ENCODE assay signal across 17 cellular contexts in genomic region chr3:45515999-45516804, GRCh38.
A peak's percentile ranks its signal among the peaks of the same experiment; 100 is the strongest.
DNase-seq lines count a peak whose midpoint lies in the region; ATAC-seq and TF ChIP-seq lines count a peak whose summit lies in the region.
"Had no signal": no experiment of that assay in that cellular context is flagged by ENCODE, and none has a peak within 500 bp of the region (broad histone marks: within the 10 kb centered on the region; RNA-seq: fewer than 3 reads in every experiment).

No MANE protein-coding gene starts in this region.

- no peaks in the 10 kb centered on the region for H3K27me3 Mint-ChIP-seq in dendritic cell treated with granulocyte-macrophage colony-stimulating factor and Interleukin-4, amounts not matched to agents 40 ng/mL and 50 ng/mL, for 4 days

- H3K27ac Mint-ChIP-seq in dendritic cell treated with granulocyte-macrophage colony-stimulating factor and Interleukin-4, amounts not matched to agents 40 ng/mL and 50 ng/mL, for 4 days = peak overlapping the region; percentile 25

- no peaks in the 10 kb centered on the region for H3K9me3 ChIP-seq in heart left ventricle
- no peaks in the 10 kb centered on the region for H3K9me3 ChIP-seq in right atrium auricular region
- H3K9me3 ChIP-seq in lung (ENCODE audit: control insufficient read depth in 2 of 2, insufficient read depth in 1 of 2, low read length in 1 of 2) = no peaks in the 10 kb centered on the region
- no peaks in the 10 kb centered on the region for H3K9me3 ChIP-seq in skeletal muscle tissue (ENCODE audit: control insufficient read depth in 3 of 3, low read length in 3 of 3)
- H3K9me3 ChIP-seq: Caco-2, HAP-1 had no signal

- peaks cover 21% of the 10 kb centered on the region for H3K4me1 Mint-ChIP-seq in dendritic cell treated with granulocyte-macrophage colony-stimulating factor and Interleukin-4, amounts not matched to agents 40 ng/mL and 50 ng/mL, for 4 days (ENCODE audit: low read depth)

- DNase-seq in heart left ventricle (no peak), right atrium auricular region (ENCODE audit: low spot score) (no peak), lung (ENCODE audit: low spot score) (no peak), hippocampal formation (lab: John Stamatoyannopoulos, UW) (no peak), NCI-H2196 treated with DMSO at 0.1 percent for 48 hours (lab: John Stamatoyannopoulos, UW; ENCODE audit: unreplicated experiment) (no peak)
- no peak for DNase-seq in activated naive CD4-positive, alpha-beta T cell treated with anti-CD3 and anti-CD28 coated beads, Interleukin-2, amount 50 U/mL, for 16 hours
- DNase-seq: Caco-2, DMS79, MV-4-11, NCI-H1417 treated with DMSO at 0.1 percent for 48 hours, NCI-H345, NCI-H526 treated with DMSO at 0.1 percent for 48 hours had no signal

- no peaks in the 10 kb centered on the region for H3K9me3 Mint-ChIP-seq in dendritic cell treated with granulocyte-macrophage colony-stimulating factor and Interleukin-4, amounts not matched to agents 40 ng/mL and 50 ng/mL, for 4 days
- H3K9me3 Mint-ChIP-seq: CD14-positive monocyte had no signal

- H3K4me3 Mint-ChIP-seq in dendritic cell treated with granulocyte-macrophage colony-stimulating factor and Interleukin-4, amounts not matched to agents 40 ng/mL and 50 ng/mL, for 4 days = no peak overlapping the region
- H3K4me3 Mint-ChIP-seq: CD14-positive monocyte had no signal

- no peak overlapping the region for H3K4me3 ChIP-seq in heart left ventricle
- H3K4me3 ChIP-seq in right atrium auricular region = no peak overlapping the region
- no peak overlapping the region for H3K4me3 ChIP-seq in lung
- H3K4me3 ChIP-seq in skeletal muscle tissue (ENCODE audit: low read length in 3 of 3) = no peak overlapping the region
- H3K4me3 ChIP-seq: GM12878, HAP-1 had no signal

- peaks cover 0 to 77% (median 54%) of the 10 kb centered on the region in 9 donors for H3K36me3 ChIP-seq in heart left ventricle
- H3K36me3 ChIP-seq in right atrium auricular region = peaks cover 20% of the 10 kb centered on the region
- H3K36me3 ChIP-seq in lung (ENCODE audit: control insufficient read depth in 2 of 2, insufficient read depth in 2 of 2, low read length in 2 of 2) = peaks cover 12% of the 10 kb centered on the region in 2 donors
- H3K36me3 ChIP-seq in skeletal muscle tissue (ENCODE audit: control insufficient read depth in 3 of 3, insufficient read depth in 3 of 3, low read length in 3 of 3) = peaks cover 26 to 37% (median 33%) of the 10 kb centered on the region in 3 donors

- ATAC-seq in heart left ventricle (peak in 3 of 4 donors; percentile 19 to 70 (median 23)), lung (ENCODE audit: insufficient read depth, low FRiP score) (peak; percentile 49)
- ATAC-seq: GM12878 had no signal

- intact Hi-C loops in heart left ventricle (cut with DNase I) = loop anchor here in 4 of 10 donors (5.0 to 10.0 kb wide), 3 partner anchors 76 to 319 kb away; partner anchors contain the start of gene LIMD1 (in 3 of the 4)
- intact Hi-C loops in dendritic cell treated with granulocyte-macrophage colony-stimulating factor and Interleukin-4, amounts not matched to agents 40 ng/mL and 50 ng/mL, for 4 days (cut with micrococcal nuclease) = loop anchor here (10.0 kb wide), 1 partner anchor 79 kb away; the partner anchor contains the start of gene LIMD1

- WGBS in heart left ventricle, 4 donors = 65 to 78% (median 72%) methylated on average over 14 of the region's 14 CpGs
- 64 to 70% methylated on average over 14 of the region's 14 CpGs for WGBS in lung, 2 donors

- no peak for TF ChIP-seq CTCF in heart left ventricle (IDR thresholded peaks at IDR 0.05)
- TF ChIP-seq CTCF in right atrium auricular region (IDR thresholded peaks at IDR 0.05) = no peak
- no peak for TF ChIP-seq CTCF in lung (IDR thresholded peaks at IDR 0.05; ENCODE audit: control extremely low read depth, extremely low read depth)

- H3K27me3 ChIP-seq in heart left ventricle (no peaks in the 10 kb centered on the region), right atrium auricular region (no peaks in the 10 kb centered on the region), lung (ENCODE audit: control insufficient read depth, insufficient read depth) (no peaks in the 10 kb centered on the region), skeletal muscle tissue (ENCODE audit: control insufficient read depth in 3 of 3, insufficient read depth in 3 of 3, low read length in 3 of 3) (no peaks in the 10 kb centered on the region)

- TF ChIP-seq POLR2A in heart left ventricle (IDR thresholded peaks at IDR 0.05) = no peak

- H3K27ac ChIP-seq in heart left ventricle (peak overlapping the region in 1 of 12 donors; percentile 3), right atrium auricular region (no peak overlapping the region), lung (ENCODE audit: low read depth in 1 of 2, low read length in 1 of 2) (peak overlapping the region in 1 of 2 donors; percentile 76), skeletal muscle tissue (ENCODE audit: low read depth, low read length) (peak overlapping the region; percentile 52)

- H3K4me1 ChIP-seq in heart left ventricle = peaks cover 0 to 10% (median 0%) of the 10 kb centered on the region in 12 donors
- H3K4me1 ChIP-seq in right atrium auricular region = no peaks in the 10 kb centered on the region
- peaks cover 0 to 11% of the 10 kb centered on the region in 2 donors for H3K4me1 ChIP-seq in lung (ENCODE audit: control insufficient read depth in 2 of 2, insufficient read depth in 2 of 2, low read length in 2 of 2)
- H3K4me1 ChIP-seq in skeletal muscle tissue (ENCODE audit: control insufficient read depth in 3 of 3, insufficient read depth in 3 of 3, low read length in 3 of 3) = peaks cover 6 to 14% (median 13%) of the 10 kb centered on the region in 3 donors
- H3K4me1 ChIP-seq: Caco-2, HAP-1 had no signal

- peaks cover 60% of the 10 kb centered on the region for H3K36me3 Mint-ChIP-seq in dendritic cell treated with granulocyte-macrophage colony-stimulating factor and Interleukin-4, amounts not matched to agents 40 ng/mL and 50 ng/mL, for 4 days (ENCODE audit: low read depth)

- H3K9ac ChIP-seq in skeletal muscle tissue (ENCODE audit: low read depth in 1 of 3, low read length in 3 of 3) = no peak overlapping the region
